9 cellular contexts compared by ENCODE assay signal in genomic region chr2:190320696-190321095, GRCh38.
DNase-seq lines count a peak whose midpoint lies in the region; ATAC-seq and FAIRE-seq lines count a peak whose summit lies in the region.
"Had no signal": no experiment of that assay in that cellular context is flagged by ENCODE, and none has a peak within 500 bp of the region (broad histone marks: within the 10 kb centered on the region; RNA-seq: fewer than 3 reads in every experiment).

No MANE protein-coding gene starts in this region.

- peak overlapping the region; percentile 67; the same call in 1 of the 2 replicates for H3K9ac ChIP-seq in iPS-20b (ENCODE audit: low read depth, low read length)

- no peaks in the 10 kb centered on the region for H3K27me3 ChIP-seq in iPS-20b (ENCODE audit: insufficient read depth, low read length)
- H3K27me3 ChIP-seq: neutrophil had no signal

- ATAC-seq in HG02870 (IDR thresholded peaks at IDR 0.05; ENCODE audit: unreplicated experiment) (peak; percentile 35), GM18868 (IDR thresholded peaks at IDR 0.05; ENCODE audit: unreplicated experiment) (no peak)
- ATAC-seq in stimulated activated naive CD8-positive, alpha-beta T cell treated with anti-CD3 and anti-CD28 coated beads, Interleukin-15, Interleukin-2, amounts not matched to agents 100 U/mL and 50 U/mL, for 24 hours = peak; percentile 40

- peak; percentile 12 to 27 for DNase-seq in activated CD4-positive, alpha-beta T cell treated with anti-CD3 and anti-CD28 coated beads, Interleukin-2, amount 50 U/mL, for 4 hours
- no peak for DNase-seq in stimulated activated naive CD8-positive, alpha-beta T cell treated with anti-CD3 and anti-CD28 coated beads, Interleukin-15, Interleukin-2, amounts not matched to agents 100 U/mL and 50 U/mL, for 24 hours
- DNase-seq in NCI-H2171 treated with DMSO at 0.1 percent for 48 hours (lab: John Stamatoyannopoulos, UW) = no peak
- DNase-seq in T-helper 9 cell = no peak
- DNase-seq in HTR-8/SVneo (ENCODE audit: insufficient read length, low spot score) = no peak

- no peak overlapping the region for H3K4me3 ChIP-seq in iPS-20b (ENCODE audit: low read length)

- H3K27ac ChIP-seq in iPS-20b (ENCODE audit: low read length) = peak overlapping the region; percentile 33

- no peaks in the 10 kb centered on the region for H3K9me3 ChIP-seq in iPS-20b (ENCODE audit: insufficient read depth, low read depth, low read length)
- H3K9me3 ChIP-seq: neutrophil had no signal

- no peaks in the 10 kb centered on the region for H3K36me3 ChIP-seq in iPS-20b (ENCODE audit: insufficient read depth, low read depth, low read length)
- H3K36me3 ChIP-seq: neutrophil had no signal

- peaks cover 11% of the 10 kb centered on the region for H3K4me1 ChIP-seq in iPS-20b (ENCODE audit: insufficient read depth, low read length)

- no peak for FAIRE-seq in HTR-8/SVneo (lab: Jason Lieb, UNC)

Comparison
In these comparisons a context has a peak if more than half of its experiments do, and no peak if none do; other contexts are left out.
1. DNase-seq: peak in activated CD4-positive, alpha-beta T cell treated with anti-CD3 and anti-CD28 coated beads, Interleukin-2, amount 50 U/mL, for 4 hours (2 of 2); none in stimulated activated naive CD8-positive, alpha-beta T cell treated with anti-CD3 and anti-CD28 coated beads, Interleukin-15, Interleukin-2, amounts not matched to agents 100 U/mL and 50 U/mL, for 24 hours (single experiment), NCI-H2171 treated with DMSO at 0.1 percent for 48 hours (single experiment), T-helper 9 cell (single experiment) and HTR-8/SVneo (single experiment).